30 cellular contexts compared by ENCODE assay signal in the genomic region with DNA sequence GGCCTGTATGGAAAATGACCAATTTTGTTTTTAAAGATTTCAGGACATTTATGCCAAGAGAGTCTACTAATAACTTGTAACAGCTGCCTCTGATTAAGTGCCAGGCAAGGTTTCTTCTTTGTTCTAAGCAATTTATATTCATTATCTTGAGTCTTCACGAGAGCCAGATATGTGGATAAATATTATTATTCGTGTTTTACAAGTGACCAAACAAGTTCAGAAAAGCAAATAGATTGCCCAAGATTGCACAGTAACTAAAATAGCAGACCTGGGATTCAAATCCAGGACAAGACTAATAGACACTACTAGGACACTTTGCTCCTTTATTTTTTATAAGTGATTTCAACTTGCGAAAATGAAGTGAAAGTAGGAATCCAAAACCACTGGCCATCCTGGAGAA. TPM values are rescaled to one million over a fixed set of nuclear protein-coding genes. Genes with fewer than 3 reads are reported as not detected.
"Had no signal": no experiment of that assay in that cellular context is flagged by ENCODE, and none has a peak within 500 bp of the region (broad histone marks: within the 10 kb centered on the region; RNA-seq: fewer than 3 reads in every experiment).

No MANE protein-coding gene starts in this region.

- H3K27me3 Mint-ChIP-seq: progenitor cell of endocrine pancreas; stimulated activated naive B cell treated with anti-CD40 and anti-IgM and Interleukin-4, amounts not matched to agents 10 μg/mL and 1 μg/mL and 100 μg/mL, for 72 hours had no signal

- FAIRE-seq: small intestine, urothelium cell line had no signal

- H3K4me3 Mint-ChIP-seq: natural killer cell; nephron; neural progenitor cell; stimulated activated effector memory CD8-positive, alpha-beta T cell treated with anti-CD3 and anti-CD28 coated beads, Interleukin-12 subunit alpha, Interleukin-12 subunit beta, amount 100 ng/mL, for 72 hours; stimulated activated naive B cell treated with anti-CD40 and anti-IgM and Interleukin-4, amounts not matched to agents 10 μg/mL and 1 μg/mL and 100 μg/mL, for 72 hours; stimulated activated naive CD8-positive, alpha-beta T cell treated with anti-CD3 and anti-CD28 coated beads, Interleukin-15, Interleukin-2, amounts not matched to agents 100 ng/mL and 50 ng/mL, for 24 hours had no signal

- DNase-seq: natural killer cell; occipital lobe; ovary; posterior cingulate gyrus; psoas muscle; right cardiac atrium; right lobe of liver; sigmoid colon; small intestine; stimulated activated CD4-positive, alpha-beta T cell treated with anti-CD3 and anti-CD28 coated beads, Interleukin-15, amount 100 ng/mL, for 24 hours; stimulated activated CD4-positive, alpha-beta T cell treated with anti-CD3 and anti-CD28 coated beads, Interleukin-2, amount 100 ng/mL, for 24 hours; stimulated activated CD4-positive, alpha-beta T cell treated with anti-CD3 and anti-CD28 coated beads, Interleukin-2, amount 100 ng/mL, for 48 hours; stimulated activated CD4-positive, alpha-beta T cell treated with anti-CD3 and anti-CD28 coated beads, Interleukin-4, amount 100 ng/mL, for 24 hours; stimulated activated naive B cell treated with anti-CD40 and anti-IgM and Interleukin-4, amounts not matched to agents 10 μg/mL and 1 μg/mL and 100 μg/mL, for 72 hours; stimulated activated naive CD4-positive, alpha-beta T cell treated with Interleukin-2 at 50 U/mL for 16 hours; stomach; thyroid gland; trophoblast cell; upper lobe of left lung had no signal

- H3K9me3 Mint-ChIP-seq: natural killer cell; nephron; neural progenitor cell; stimulated activated effector memory CD8-positive, alpha-beta T cell treated with anti-CD3 and anti-CD28 coated beads, Interleukin-12 subunit alpha, Interleukin-12 subunit beta, amount 100 ng/mL, for 72 hours; stimulated activated naive B cell treated with anti-CD40 and anti-IgM and Interleukin-4, amounts not matched to agents 10 μg/mL and 1 μg/mL and 100 μg/mL, for 72 hours; stimulated activated naive CD8-positive, alpha-beta T cell treated with anti-CD3 and anti-CD28 coated beads, Interleukin-15, Interleukin-2, amounts not matched to agents 100 ng/mL and 50 ng/mL, for 24 hours had no signal

- ATAC-seq: natural killer cell; psoas muscle; right cardiac atrium; right lobe of liver; stimulated activated effector memory CD8-positive, alpha-beta T cell treated with anti-CD3 and anti-CD28 coated beads, Interleukin-12 subunit alpha, Interleukin-12 subunit beta, amount 100 ng/mL, for 72 hours; stimulated activated naive B cell treated with anti-CD40 and anti-IgM and Interleukin-4, amounts not matched to agents 10 μg/mL and 1 μg/mL and 100 μg/mL, for 72 hours had no signal

- H3K36me3 Mint-ChIP-seq: natural killer cell; neural progenitor cell; stimulated activated effector memory CD8-positive, alpha-beta T cell treated with anti-CD3 and anti-CD28 coated beads, Interleukin-12 subunit alpha, Interleukin-12 subunit beta, amount 100 ng/mL, for 72 hours; stimulated activated naive B cell treated with anti-CD40 and anti-IgM and Interleukin-4, amounts not matched to agents 10 μg/mL and 1 μg/mL and 100 μg/mL, for 72 hours had no signal

- H3K27ac Mint-ChIP-seq: natural killer cell; nephron; neural progenitor cell; progenitor cell of endocrine pancreas; stimulated activated effector memory CD8-positive, alpha-beta T cell treated with anti-CD3 and anti-CD28 coated beads, Interleukin-12 subunit alpha, Interleukin-12 subunit beta, amount 100 ng/mL, for 72 hours; stimulated activated naive B cell treated with anti-CD40 and anti-IgM and Interleukin-4, amounts not matched to agents 10 μg/mL and 1 μg/mL and 100 μg/mL, for 72 hours; stimulated activated naive CD8-positive, alpha-beta T cell treated with anti-CD3 and anti-CD28 coated beads, Interleukin-15, Interleukin-2, amounts not matched to agents 100 ng/mL and 50 ng/mL, for 24 hours had no signal

- H3K4me1 ChIP-seq: neural progenitor cell, parathyroid adenoma, psoas muscle, right lobe of liver, sigmoid colon, stomach, tibial nerve, upper lobe of left lung, vagina had no signal

- H3K9me3 ChIP-seq: ovary, psoas muscle, right lobe of liver, sigmoid colon, stomach, thoracic aorta, thyroid gland, tibial nerve, upper lobe of left lung, vagina had no signal

- H3K4me1 Mint-ChIP-seq: natural killer cell; stimulated activated effector memory CD8-positive, alpha-beta T cell treated with anti-CD3 and anti-CD28 coated beads, Interleukin-12 subunit alpha, Interleukin-12 subunit beta, amount 100 ng/mL, for 72 hours; stimulated activated naive B cell treated with anti-CD40 and anti-IgM and Interleukin-4, amounts not matched to agents 10 μg/mL and 1 μg/mL and 100 μg/mL, for 72 hours had no signal

- H3K27ac ChIP-seq: neural progenitor cell, ovary, parathyroid adenoma, psoas muscle, right lobe of liver, sigmoid colon, stomach, thoracic aorta, tibial nerve, upper lobe of left lung, vagina had no signal

- H3K4me3 ChIP-seq: neural progenitor cell, ovary, psoas muscle, right lobe of liver, sigmoid colon, stomach, thoracic aorta, thyroid gland, tibial nerve, upper lobe of left lung, vagina had no signal

- H3K27me3 ChIP-seq: neural progenitor cell, ovary, right lobe of liver, sigmoid colon, stomach, thyroid gland, tibial nerve, upper lobe of left lung, vagina had no signal

- H3K36me3 ChIP-seq: neural progenitor cell, ovary, right lobe of liver, sigmoid colon, stomach, thoracic aorta, thyroid gland, tibial nerve, upper lobe of left lung, vagina had no signal

RNA-seq across cellular contexts. Expression of gene DPT, which starts 30.1 kb away (rescaled TPM):
- total RNA-seq: natural killer cell, occipital lobe, progenitor cell of endocrine pancreas, renal cortical epithelial cell had no signal
